9 cellular contexts compared by ENCODE assay signal in the genomic region with DNA sequence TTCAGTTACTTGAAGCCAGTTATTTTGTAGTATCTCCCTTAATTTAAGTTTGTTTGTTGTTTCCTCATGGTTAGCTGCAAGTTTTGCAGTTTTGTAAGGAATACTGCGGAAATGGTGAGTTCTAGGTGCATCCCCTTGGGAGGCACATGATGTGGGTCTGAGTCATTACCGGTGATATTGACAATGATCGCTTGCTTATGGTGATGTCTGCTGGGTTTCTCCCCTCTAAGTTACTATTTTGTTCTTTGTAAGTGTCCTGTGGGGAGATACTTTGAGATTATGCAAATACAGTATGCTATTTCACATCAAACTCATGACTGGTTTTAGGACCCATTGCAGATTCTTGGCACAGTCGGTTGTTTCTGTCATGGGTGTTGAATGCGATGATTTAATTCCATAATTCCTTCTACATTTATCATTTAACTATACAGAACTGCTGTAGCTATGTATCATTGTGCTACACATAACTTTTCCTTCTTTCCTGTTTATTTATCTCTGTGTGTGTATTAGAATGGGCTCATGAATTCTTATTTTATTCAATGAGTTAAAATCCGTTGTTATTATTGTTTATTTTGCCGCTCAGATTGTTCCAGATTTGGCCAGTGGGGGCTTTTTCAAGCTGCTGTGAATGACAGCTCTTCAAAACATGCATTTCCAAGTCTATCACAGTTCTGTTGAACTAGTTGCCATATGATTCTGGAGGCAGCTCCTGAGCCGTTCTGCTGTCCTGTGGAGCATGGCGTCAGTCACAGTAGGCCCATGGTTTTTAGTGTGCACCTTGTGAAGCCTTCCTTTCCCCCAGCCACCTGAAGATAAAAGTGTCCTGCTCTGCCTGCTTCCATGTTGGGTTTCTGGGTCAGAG. TPM values are rescaled to one million over a fixed set of nuclear protein-coding genes. Genes with fewer than 3 reads are reported as not detected.
DNase-seq lines count a peak whose midpoint lies in the region; ATAC-seq and TF ChIP-seq lines count a peak whose summit lies in the region.
"Had no signal": no experiment of that assay in that cellular context is flagged by ENCODE, and none has a peak within 500 bp of the region (broad histone marks: within the 10 kb centered on the region; RNA-seq: fewer than 3 reads in every experiment).

No MANE protein-coding gene starts in this region.

- peak overlapping the region; percentile 97 for H3K27ac ChIP-seq in RWPE1
- H3K27ac ChIP-seq in subcutaneous abdominal adipose tissue (ENCODE audit: low read depth, low read length): peak overlapping the region; percentile 98

- peaks cover 0 to 40% (median 21%) of the 10 kb centered on the region in 5 donors for H3K36me3 ChIP-seq in subcutaneous abdominal adipose tissue (ENCODE audit: control insufficient read depth in 5 of 5, insufficient read depth in 5 of 5, low read length in 5 of 5)

- DNase-seq in activated T-cell treated with anti-CD3 and anti-CD28 coated beads for 24 hours (ENCODE audit: low read depth): peak; percentile 52
- DNase-seq in activated T-cell treated with anti-CD3 and anti-CD28 coated beads, Interleukin-2, amount 50 U/mL, for 1 hour: no peak
- DNase-seq in RWPE1 (ENCODE audit: low spot score): peak; percentile 90
- peak; percentile 82 for DNase-seq in epithelial cell of proximal tubule (ENCODE audit: low read depth)
- DNase-seq in NK-92 (lab: John Stamatoyannopoulos, UW; ENCODE audit: unreplicated experiment): no peak
- no peak for DNase-seq in NCI-H345 (lab: John Stamatoyannopoulos, UW)
- DNase-seq: DND-41 had no signal

- no peaks in the 10 kb centered on the region for H3K9me3 ChIP-seq in subcutaneous abdominal adipose tissue (ENCODE audit: control insufficient read depth in 5 of 5, low read length in 5 of 5)

- CTCF ChIA-PET in RWPE1 (lab: Yijun Ruan, JAX): interaction anchor here (0.7 to 6.3 kb wide), 5 partner anchors 10 to 240 kb away, joined by 3 to 25 read pairs (median 7); no protein-coding TSS in a partner anchor

- no peaks in the 10 kb centered on the region for H3K27me3 ChIP-seq in subcutaneous abdominal adipose tissue (ENCODE audit: control insufficient read depth in 5 of 5, insufficient read depth in 4 of 5, low read length in 5 of 5)

- ATAC-seq in HG02588 (IDR thresholded peaks at IDR 0.05; ENCODE audit: unreplicated experiment): peak; percentile 91

- H3K4me3 ChIP-seq in epithelial cell of proximal tubule (ENCODE audit: low read depth, low read length) (no peak overlapping the region), subcutaneous abdominal adipose tissue (ENCODE audit: low read depth in 1 of 5, low read length in 5 of 5) (no peak overlapping the region)

- H3K9ac ChIP-seq in subcutaneous abdominal adipose tissue (ENCODE audit: low read length in 5 of 5): peak overlapping the region in 4 of 5 donors; percentile 41 to 81 (median 50)

- TF ChIP-seq CTCF in RWPE1 (conservative IDR thresholded peaks at IDR 0.05; ENCODE audit: low read depth) (no peak), epithelial cell of proximal tubule (conservative IDR thresholded peaks at IDR 0.05; ENCODE audit: low read depth, low read length) (no peak)

- peaks cover 18 to 97% (median 94%) of the 10 kb centered on the region in 5 donors for H3K4me1 ChIP-seq in subcutaneous abdominal adipose tissue (ENCODE audit: control insufficient read depth in 5 of 5, insufficient read depth in 5 of 5, low read length in 5 of 5)

- POLR2A ChIA-PET in RWPE1 (lab: Yijun Ruan, JAX; ENCODE audit: low non-redundant PET): no interaction called here

RNA-seq across cellular contexts. Expression of gene TSPAN14, which starts 18.4 kb away (rescaled TPM):
- 96.7 and 139 TPM in 2 replicates for total RNA-seq in epithelial cell of proximal tubule

Comparison
In these comparisons a context has a peak if more than half of its experiments do, and no peak if none do; other contexts are left out.
1. DNase-seq: peak in activated T-cell treated with anti-CD3 and anti-CD28 coated beads for 24 hours (single experiment), RWPE1 (single experiment) and epithelial cell of proximal tubule (single experiment); none in activated T-cell treated with anti-CD3 and anti-CD28 coated beads, Interleukin-2, amount 50 U/mL, for 1 hour (single experiment), NK-92 (single experiment) and NCI-H345 (single experiment).